15 cellular contexts compared by ENCODE assay signal in the genomic region with DNA sequence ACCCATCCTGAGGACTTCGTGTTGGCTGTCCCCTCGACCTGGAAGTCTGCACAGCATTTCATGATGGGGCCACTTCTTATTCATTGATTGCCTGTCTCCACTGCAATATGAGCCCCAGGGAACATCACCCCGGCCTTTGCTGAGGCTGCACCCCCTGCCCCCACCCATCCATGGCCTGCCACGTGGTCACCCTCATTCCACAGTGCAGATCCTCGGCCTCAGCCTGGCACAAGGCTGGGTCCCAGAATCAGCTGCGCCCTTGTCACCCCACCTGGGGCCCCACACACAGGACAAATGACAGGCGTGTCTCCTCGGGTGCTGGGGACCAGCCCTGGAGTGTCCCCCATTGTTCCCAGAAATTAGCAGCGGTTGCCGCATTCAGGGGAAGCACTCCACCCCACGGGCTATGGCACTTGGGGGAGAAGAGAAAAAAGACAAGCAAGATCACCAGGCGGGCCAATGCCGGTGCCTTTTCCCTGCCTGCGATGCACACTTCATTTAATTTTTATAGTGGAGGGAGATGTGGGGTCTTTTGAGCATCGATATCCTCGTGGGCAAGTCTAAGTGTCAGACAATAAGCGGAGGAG.
"Had no signal": no experiment of that assay in that cellular context is flagged by ENCODE, and none has a peak within 500 bp of the region (broad histone marks: within the 10 kb centered on the region; RNA-seq: fewer than 3 reads in every experiment).

No MANE protein-coding gene starts in this region.

- H3K4me3 ChIP-seq: cardiac muscle cell, mucosa of descending colon had no signal

- DNase-seq: activated CD4-positive, alpha-beta memory T cell treated with anti-CD3 and anti-CD28 coated beads, Interleukin-2, amount 10 ng/mL, durations not matched to agents 7 days and 5 days; activated CD4-positive, alpha-beta T cell treated with anti-CD3 and anti-CD28 coated beads for 48 hours; activated CD4-positive, CD25-positive, alpha-beta regulatory T cell; activated CD8-positive, alpha-beta memory T cell treated with anti-CD3 and anti-CD28 coated beads, Interleukin-2, amount 10 ng/mL, durations not matched to agents 7 days and 5 days; effector memory CD8-positive, alpha-beta T cell; islet precursor cell; naive B cell; stimulated activated CD4-positive, alpha-beta T cell treated with anti-CD3 and anti-CD28 coated beads, Interleukin-15, amount 100 ng/mL, for 24 hours; stimulated activated CD4-positive, alpha-beta T cell treated with anti-CD3 and anti-CD28 coated beads, Interleukin-2, amount 100 ng/mL, for 48 hours; T-helper 1 cell; T1000 had no signal

- H3K27ac ChIP-seq: cardiac muscle cell, epithelial cell of prostate, parathyroid adenoma had no signal

- H3K36me3 ChIP-seq: cardiac muscle cell had no signal

- H3K9ac ChIP-seq: parathyroid adenoma had no signal

- H3K9me3 ChIP-seq: mucosa of descending colon had no signal

- H2AFZ ChIP-seq: parathyroid adenoma had no signal

- H3K4me1 ChIP-seq: parathyroid adenoma had no signal

- ATAC-seq: activated CD8-positive, alpha-beta memory T cell treated with anti-CD3 and anti-CD28 coated beads, Interleukin-2, amount 10 ng/mL, durations not matched to agents 7 days and 5 days; effector memory CD8-positive, alpha-beta T cell had no signal
